ENCODE assay signal across 22 cellular contexts in the genomic region with DNA sequence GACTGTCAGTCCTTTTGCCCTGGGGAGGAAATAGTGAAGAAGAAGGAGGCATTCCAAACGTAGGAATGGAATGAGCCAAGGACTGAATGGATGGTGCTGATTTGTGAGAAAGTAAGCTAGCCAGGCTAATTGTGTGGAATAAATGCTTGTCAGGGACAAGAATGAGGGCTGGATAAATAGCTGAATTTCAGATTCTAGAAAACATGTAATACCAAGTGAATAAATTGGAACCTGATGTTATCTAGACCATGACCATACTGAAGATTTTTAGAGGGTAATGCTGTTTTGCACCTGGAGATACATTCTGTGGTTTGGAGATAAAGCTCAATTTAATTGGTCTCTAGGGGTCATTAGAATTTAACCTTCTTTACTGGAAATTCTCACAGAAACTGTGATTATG.
DNase-seq lines count a peak whose midpoint lies in the region; ATAC-seq and TF ChIP-seq lines count a peak whose summit lies in the region.
"Had no signal": no experiment of that assay in that cellular context is flagged by ENCODE, and none has a peak within 500 bp of the region (broad histone marks: within the 10 kb centered on the region; RNA-seq: fewer than 3 reads in every experiment).

No MANE protein-coding gene starts in this region.

- H3K27ac ChIP-seq in vagina (no peak overlapping the region), heart left ventricle (no peak overlapping the region)
- H3K27ac ChIP-seq: C4-2B, KMS-11 had no signal

- no peak for ATAC-seq in heart left ventricle
- ATAC-seq: CD8-positive, alpha-beta T cell; GM12878; PC-3 had no signal

- H3K27me3 ChIP-seq in vagina (no peaks in the 10 kb centered on the region), heart left ventricle (no peaks in the 10 kb centered on the region)

- 8 to 14% (median 12%) methylated on average over 1 of the region's 1 CpG for WGBS in heart left ventricle, 4 donors

- intact Hi-C loops in vagina (cut with DNase I) (no loop called here), heart left ventricle (cut with DNase I) (no loop called here)

- DNase-seq in A172 (ENCODE audit: low spot score) (peak; percentile 27), GM04503 (ENCODE audit: low read depth) (peak; percentile 0), astrocyte of the hippocampus (ENCODE audit: low read depth, low spot score) (peak; percentile 61), kidney tubule cell (ENCODE audit: low spot score) (peak; percentile 20), vagina (ENCODE audit: extremely low spot score in 2 of 2) (no peak), heart left ventricle (no peak), hippocampal formation (lab: John Stamatoyannopoulos, UW) (no peak)
- no peak for DNase-seq in stimulated activated CD4-positive, alpha-beta T cell treated with anti-CD3 and anti-CD28 coated beads, Interleukin-1b, Interleukin-23, amount 100 ng/mL, for 48 hours
- DNase-seq: 8988T; Caco-2; CD8-positive, alpha-beta T cell; HCEC 1CT; NCI-H1048; NCI-H1417; NCI-H1694 treated with DMSO at 0.1 percent for 48 hours; NCI-H524 treated with DMSO at 0.1 percent for 48 hours; NCI-H774; PC-3; SHP77 had no signal

- TF ChIP-seq POLR2A in vagina (IDR thresholded peaks at IDR 0.05) (no peak), heart left ventricle (IDR thresholded peaks at IDR 0.05) (no peak)

- no peaks in the 10 kb centered on the region for H3K9me3 ChIP-seq in vagina
- no peaks in the 10 kb centered on the region for H3K9me3 ChIP-seq in heart left ventricle
- H3K9me3 ChIP-seq: Caco-2 had no signal

- H3K4me1 ChIP-seq in vagina (no peaks in the 10 kb centered on the region), heart left ventricle (no peaks in the 10 kb centered on the region)

- H3K4me3 ChIP-seq in vagina, result no peak overlapping the region
- no peak overlapping the region for H3K4me3 ChIP-seq in heart left ventricle
- H3K4me3 ChIP-seq: GM12878 had no signal

- TF ChIP-seq CTCF in vagina (IDR thresholded peaks at IDR 0.05) (no peak), heart left ventricle (IDR thresholded peaks at IDR 0.05) (no peak)

- no peaks in the 10 kb centered on the region for H3K36me3 ChIP-seq in vagina
- no peaks in the 10 kb centered on the region for H3K36me3 ChIP-seq in heart left ventricle

Comparison
In these comparisons a context has a peak if more than half of its experiments do, and no peak if none do; other contexts are left out.
1. DNase-seq: peak in A172 (single experiment), GM04503 (single experiment), astrocyte of the hippocampus (single experiment) and kidney tubule cell (single experiment); none in vagina (0 of 2), heart left ventricle (0 of 5), hippocampal formation (0 of 2) and stimulated activated CD4-positive, alpha-beta T cell treated with anti-CD3 and anti-CD28 coated beads, Interleukin-1b, Interleukin-23, amount 100 ng/mL, for 48 hours (single experiment).